Comparison of ENCODE assay signal across 17 cellular contexts in the genomic region with DNA sequence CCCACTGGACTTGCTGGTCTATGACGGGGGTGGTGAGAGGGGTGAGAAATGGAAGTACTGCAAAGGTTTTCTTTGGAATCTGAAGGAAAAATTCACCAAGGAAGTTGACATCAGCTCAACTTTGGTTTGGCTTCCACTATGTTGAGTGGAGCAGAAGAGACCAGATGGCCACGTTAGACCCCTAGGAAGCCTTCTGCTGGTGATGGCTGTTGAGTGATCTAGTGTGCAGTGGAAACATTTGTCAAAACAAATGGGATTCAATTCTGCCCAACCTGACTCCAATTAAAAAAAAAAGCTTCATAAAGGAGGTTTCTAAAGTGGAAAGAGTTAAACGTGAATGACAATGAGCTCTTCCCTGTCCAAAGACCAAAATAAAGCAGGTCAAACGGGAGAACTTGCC. TPM values are rescaled to one million over a fixed set of nuclear protein-coding genes. Genes with fewer than 3 reads are reported as not detected.
DNase-seq lines count a peak whose midpoint lies in the region; ATAC-seq and TF ChIP-seq lines count a peak whose summit lies in the region.
"Had no signal": no experiment of that assay in that cellular context is flagged by ENCODE, and none has a peak within 500 bp of the region (broad histone marks: within the 10 kb centered on the region; RNA-seq: fewer than 3 reads in every experiment).

No MANE protein-coding gene starts in this region.

- no peak for ATAC-seq in HG02970 (IDR thresholded peaks at IDR 0.05; ENCODE audit: low FRiP score, unreplicated experiment)
- ATAC-seq: GM23338, HepG2 had no signal

- CTCF ChIA-PET in GM10248 (lab: Yijun Ruan, JAX): interaction anchor here (1.1 to 1.7 kb wide), 4 partner anchors 12 to 45 kb away, joined by 3 to 7 read pairs (median 4); no protein-coding TSS in a partner anchor

- no peak for TF ChIP-seq CTCF in coronary artery (IDR thresholded peaks at IDR 0.05)
- no peak for TF ChIP-seq CTCF in GM10248 (IDR thresholded peaks at IDR 0.05; ENCODE audit: control extremely low read depth, extremely low read depth, low read depth, missing control alignments)

- POLR2A ChIA-PET in GM10248 (lab: Yijun Ruan, JAX): no interaction called here

- H3K27ac ChIP-seq in coronary artery: no peak overlapping the region
- H3K27ac ChIP-seq: BLaER1 had no signal

- peak; percentile 8 for DNase-seq in NCI-H2171 treated with DMSO at 0.1 percent for 48 hours (lab: John Stamatoyannopoulos, UW)
- no peak for DNase-seq in NCI-H2171 (lab: John Stamatoyannopoulos, UW)
- DNase-seq in NCI-H1694 treated with DMSO at 0.1 percent for 48 hours (lab: John Stamatoyannopoulos, UW): peak; percentile 25
- peak; percentile 4 for DNase-seq in coronary artery (ENCODE audit: low spot score)
- DNase-seq in dermis blood vessel endothelial cell: no peak
- DNase-seq in NCI-H226: no peak
- no peak for DNase-seq in GM10248 (ENCODE audit: extremely low spot score)
- DNase-seq: 8988T; CD4-positive, alpha-beta memory T cell; DMS53; DND-41; EL; HCEC 1CT had no signal

- no peak overlapping the region for H3K4me3 ChIP-seq in coronary artery
- H3K4me3 ChIP-seq: BLaER1, GM23338 had no signal

RNA-seq across cellular contexts. Expression of a gene that starts 25.7 kb away (rescaled TPM):
- total RNA-seq in dermis blood vessel endothelial cell: 74.2 and 91.2 TPM in 2 replicates

Comparison
In these comparisons a context has a peak if more than half of its experiments do, and no peak if none do; other contexts are left out.
1. DNase-seq: peak in NCI-H2171 treated with DMSO at 0.1 percent for 48 hours (single experiment), NCI-H1694 treated with DMSO at 0.1 percent for 48 hours (single experiment) and coronary artery (single experiment); none in NCI-H2171 (single experiment), dermis blood vessel endothelial cell (single experiment), NCI-H226 (single experiment) and GM10248 (single experiment).